In the genomic region with DNA sequence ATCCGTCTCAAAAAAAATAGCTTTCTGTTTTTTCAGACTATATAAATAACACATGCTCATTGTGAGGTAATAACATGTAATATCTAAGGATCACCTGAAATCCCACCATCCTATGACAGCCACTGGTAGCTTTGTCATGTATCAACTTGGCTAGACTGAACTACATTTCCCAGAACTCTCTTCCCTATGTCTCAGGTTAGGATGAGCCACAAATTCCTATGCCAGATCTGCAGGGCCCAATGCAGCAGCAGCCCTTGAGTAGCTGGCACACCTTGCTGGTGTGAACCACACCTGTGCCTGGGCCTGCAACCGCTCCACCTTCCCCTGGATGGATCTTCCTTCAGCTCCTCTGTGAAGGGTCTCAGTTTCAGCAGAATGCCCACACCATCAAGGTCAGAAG, we compare ENCODE assay signal across 24 cellular contexts. TPM values are rescaled to one million over a fixed set of nuclear protein-coding genes. Genes with fewer than 3 reads are reported as not detected.
DNase-seq lines count a peak whose midpoint lies in the region; ATAC-seq, FAIRE-seq and TF ChIP-seq lines count a peak whose summit lies in the region.
"Had no signal": no experiment of that assay in that cellular context is flagged by ENCODE, and none has a peak within 500 bp of the region (broad histone marks: within the 10 kb centered on the region; RNA-seq: fewer than 3 reads in every experiment).

No MANE protein-coding gene starts in this region.

- H3K79me2 ChIP-seq in HepG2 (ENCODE audit: insufficient read depth, low read length), result no peaks in the 10 kb centered on the region

- peak overlapping the region; percentile 30 for H3K27ac Mint-ChIP-seq in WTC11
- peak overlapping the region; percentile 14 for H3K27ac Mint-ChIP-seq in stimulated activated naive B cell treated with anti-CD40 and anti-IgM and Interleukin-4, amounts not matched to agents 10 μg/mL and 1 μg/mL and 100 μg/mL, for 72 hours

- TF ChIP-seq CTCF in HepG2 (CRISPR knock-in tag; IDR thresholded peaks at IDR 0.05) (no peak), right lobe of liver (IDR thresholded peaks at IDR 0.05) (no peak), WTC11 (IDR thresholded peaks at IDR 0.05) (no peak)

- H3K4me1 Mint-ChIP-seq in WTC11, result peaks cover 11% of the 10 kb centered on the region
- H3K4me1 Mint-ChIP-seq in stimulated activated naive B cell treated with anti-CD40 and anti-IgM and Interleukin-4, amounts not matched to agents 10 μg/mL and 1 μg/mL and 100 μg/mL, for 72 hours, result no peaks in the 10 kb centered on the region

- H3K4me3 Mint-ChIP-seq in WTC11, result no peak overlapping the region
- H3K4me3 Mint-ChIP-seq in stimulated activated naive B cell treated with anti-CD40 and anti-IgM and Interleukin-4, amounts not matched to agents 10 μg/mL and 1 μg/mL and 100 μg/mL, for 72 hours, result no peak overlapping the region

- H3K27me3 ChIP-seq in HepG2 (ENCODE audit: control insufficient read depth in 1 of 2, insufficient read depth in 2 of 2, low read length in 2 of 2), result no peaks in the 10 kb centered on the region
- no peaks in the 10 kb centered on the region for H3K27me3 ChIP-seq in right lobe of liver
- H3K27me3 ChIP-seq: ascending aorta, upper lobe of right lung had no signal

- in situ Hi-C loops in HepG2 (cut with HindIII; ENCODE audit: extremely low pct_ligation_motif_present, low pct_unique_long_range_greater_than_20kb), result no loop called here

- no peak for TF ChIP-seq POLR2A in HepG2 (IDR thresholded peaks at IDR 0.05; ENCODE audit: insufficient read depth in 1 of 2, low read depth in 2 of 2, low read length in 2 of 2)
- no peak for TF ChIP-seq POLR2A in right lobe of liver (IDR thresholded peaks at IDR 0.05)

- ATAC-seq in HepG2, result no peak; the same call in 2 of the 3 replicates
- no peak for ATAC-seq in right lobe of liver
- peak; percentile 69 for ATAC-seq in WTC11
- no peak for ATAC-seq in stimulated activated naive B cell treated with anti-CD40 and anti-IgM and Interleukin-4, amounts not matched to agents 10 μg/mL and 1 μg/mL and 100 μg/mL, for 72 hours (replicated peaks)
- ATAC-seq: left lobe of liver, Right ventricle myocardium inferior, upper lobe of right lung had no signal

- H3K27ac ChIP-seq in HepG2 (ENCODE audit: extremely low read length, insufficient read depth, low read length) (no peak overlapping the region), right lobe of liver (no peak overlapping the region), epithelial cell of prostate (peak overlapping the region; percentile 54)
- H3K27ac ChIP-seq: ascending aorta, KMS-11, upper lobe of right lung had no signal

- FAIRE-seq in HepG2 (lab: Jason Lieb, UNC), result no peak
- FAIRE-seq: GM12891, H54 had no signal

- H3K9me3 ChIP-seq in HepG2 (ENCODE audit: low read length), result no peaks in the 10 kb centered on the region
- H3K9me3 ChIP-seq in right lobe of liver, result no peaks in the 10 kb centered on the region
- H3K9me3 ChIP-seq: ascending aorta, upper lobe of right lung had no signal

- H3K36me3 ChIP-seq in HepG2 (replicated peaks in 1 of 2; ENCODE audit: control insufficient read depth in 1 of 2, insufficient read depth in 2 of 2, low read length in 2 of 2) (peaks cover 11 to 40% of the 10 kb centered on the region in 2 experiments), right lobe of liver (peaks cover 0 to 38% (median 19%) of the 10 kb centered on the region in 4 donors)

- TF ChIP-seq EP300 in HepG2 (IDR thresholded peaks at IDR 0.05; ENCODE audit: low read depth in 2 of 2, low read length in 2 of 2) (no peak), HepG2 (CRISPR knock-in tag; IDR thresholded peaks at IDR 0.05; ENCODE audit: borderline replicate concordance) (no peak)

- H3K4me2 ChIP-seq in HepG2 (ENCODE audit: low read depth, low read length), result no peak overlapping the region
- H3K4me2 ChIP-seq: KMS-11, smooth muscle cell had no signal

- no peaks in the 10 kb centered on the region for H3K4me1 ChIP-seq in HepG2 (ENCODE audit: insufficient read depth, low read length)
- no peaks in the 10 kb centered on the region for H3K4me1 ChIP-seq in right lobe of liver
- H3K4me1 ChIP-seq: ascending aorta, upper lobe of right lung had no signal

- no peak overlapping the region for H3K9ac ChIP-seq in HepG2 (ENCODE audit: insufficient read depth, low read depth, low read length)
- H3K9ac ChIP-seq: KMS-11 had no signal

- POLR2A ChIA-PET in HepG2 (lab: Yijun Ruan, JAX) (interaction anchor here (1.1 to 2.1 kb wide), 3 partner anchors 28 to 129 kb away, joined by 3 to 7 read pairs (median 3); a partner anchor contains a TSS), WTC11 (lab: Charles Lee) (interaction anchor here (0.9 kb wide), 1 partner anchor 28 kb away, joined by 6 read pairs; a partner anchor contains a TSS)

- no peaks in the 10 kb centered on the region for H4K20me1 ChIP-seq in HepG2 (ENCODE audit: insufficient read depth, low read length)

- H3K36me3 Mint-ChIP-seq in WTC11, result peaks cover 33% of the 10 kb centered on the region
- H3K36me3 Mint-ChIP-seq in stimulated activated naive B cell treated with anti-CD40 and anti-IgM and Interleukin-4, amounts not matched to agents 10 μg/mL and 1 μg/mL and 100 μg/mL, for 72 hours, result peaks cover 33 to 34% of the 10 kb centered on the region in 2 donors

- BruUV-seq in HepG2 (replicated peaks; lab: Mats Ljungman, UMichigan), result no TSS peak

- DNase-seq in HepG2 (ENCODE audit: low spot score), result no peak
- no peak for DNase-seq in right lobe of liver
- DNase-seq in WTC11 (ENCODE audit: low spot score), result peak; percentile 19
- no peak for DNase-seq in epithelial cell of prostate (ENCODE audit: low read depth, low spot score)
- DNase-seq in stimulated activated naive B cell treated with anti-CD40 and anti-IgM and Interleukin-4, amounts not matched to agents 10 μg/mL and 1 μg/mL and 100 μg/mL, for 72 hours, result no peak
- DNase-seq in activated CD8-positive, alpha-beta memory T cell treated with anti-CD3 and anti-CD28 coated beads, Interleukin-2, amount 50 U/mL, for 48 hours, result no peak
- no peak for DNase-seq in GM19238 (ENCODE audit: insufficient read length, low spot score)
- DNase-seq in HT-29 (ENCODE audit: low spot score), result no peak
- DNase-seq: activated CD4-positive, alpha-beta T cell treated with anti-CD3 and anti-CD28 coated beads for 1 hour; activated gamma-delta T cell; DMS79 treated with DMSO at 0.1 percent for 48 hours; effector memory CD4-positive, alpha-beta T cell; NCI-H1092 treated with DMSO at 0.1 percent for 48 hours; NCI-H2029; NCI-H524; stimulated activated CD4-positive, alpha-beta T cell treated with anti-CD3 and anti-CD28 coated beads, Interleukin-4, amount 100 ng/mL, for 1 hour; upper lobe of right lung had no signal

- H2AFZ ChIP-seq in HepG2 (ENCODE audit: low read length), result no peak overlapping the region

- no peak overlapping the region for H3K4me3 ChIP-seq in HepG2 (replicated peaks in 1 of 3; ENCODE audit: insufficient read depth in 1 of 3, low read depth in 2 of 3, low read length in 3 of 3)
- H3K4me3 ChIP-seq in right lobe of liver, result no peak overlapping the region
- H3K4me3 ChIP-seq: ascending aorta, smooth muscle cell, upper lobe of right lung had no signal

- no peaks in the 10 kb centered on the region for H3K27me3 Mint-ChIP-seq in WTC11 (ENCODE audit: low read depth)
- no peaks in the 10 kb centered on the region for H3K27me3 Mint-ChIP-seq in stimulated activated naive B cell treated with anti-CD40 and anti-IgM and Interleukin-4, amounts not matched to agents 10 μg/mL and 1 μg/mL and 100 μg/mL, for 72 hours

- TF ChIP-seq RAD21 in HepG2 (CRISPR knock-in tag; IDR thresholded peaks at IDR 0.05), result no peak

- intact Hi-C loops in HepG2 (cut with micrococcal nuclease; ENCODE audit: unreplicated experiment) (no loop called here), right lobe of liver (cut with DNase I) (no loop called here)

- 100% methylated on average over 2 of the region's 2 CpGs for WGBS in HepG2 (ENCODE audit: low lambda C conversion rate)
- whole genome bisulfite sequencing in right lobe of liver (ENCODE audit: insufficient coverage, low coverage, low lambda C conversion rate, missing lambda C conversion rate), result 100% methylated on average over 1 of the region's 2 CpGs

- CTCF ChIA-PET in HepG2 (lab: Yijun Ruan, JAX; ENCODE audit: low intra/inter-chr PET ratio, low total read pairs) (no interaction called here), WTC11 (lab: Charles Lee) (interaction anchor here (1.0 to 1.9 kb wide), 2 partner anchors 68 to 223 kb away, joined by 5 to 7 read pairs; no protein-coding TSS in a partner anchor)

- H3K9me3 Mint-ChIP-seq in WTC11, result no peaks in the 10 kb centered on the region
- H3K9me3 Mint-ChIP-seq in stimulated activated naive B cell treated with anti-CD40 and anti-IgM and Interleukin-4, amounts not matched to agents 10 μg/mL and 1 μg/mL and 100 μg/mL, for 72 hours, result no peaks in the 10 kb centered on the region

RNA-seq across cellular contexts. Expression of a gene that starts 28.1 kb away (rescaled TPM):
- 81.3 and 160 TPM in 2 replicates for total RNA-seq in HepG2 (2016; rRNA removed; fragmentation: Illumina TruSeq; extraction: Trizol)
- 6.6 and 8.4 TPM in 2 replicates for total RNA-seq in HepG2 (2016; cell fraction: cytosol; rRNA removed; fragmentation: Illumina TruSeq; extraction: Trizol; ENCODE audit: low read depth)
- 86.8 and 157 TPM in 2 replicates for total RNA-seq in HepG2 (2016; cell fraction: insoluble cytoplasmic fraction; rRNA removed; fragmentation: Illumina TruSeq; extraction: Trizol)
- total RNA-seq in HepG2 (2016; cell fraction: membrane; rRNA removed; fragmentation: Illumina TruSeq; extraction: Trizol), result 20.3 and 27.2 TPM in 2 replicates
- 53.7 and 58.7 TPM in 2 replicates for total RNA-seq in HepG2 (2016; cell fraction: nucleus; rRNA removed; fragmentation: Illumina TruSeq; extraction: Trizol)
- 31.1 and 35.2 TPM in 2 replicates for polyA plus RNA-seq in HepG2 (2011; rRNA removed)
- polyA plus RNA-seq in HepG2 (2011; cell fraction: cytosol; rRNA removed), result 20.7 and 32.8 TPM in 2 replicates
- 11.1 and 14.6 TPM in 2 replicates for polyA plus RNA-seq in HepG2 (2011; cell fraction: nucleus; rRNA removed)
- 44.7 and 68.7 TPM in 2 replicates for polyA plus RNA-seq in HepG2 (2012)
- polyA plus RNA-seq in HepG2 (2016; cell fraction: cytosol; fragmentation: Illumina TruSeq; extraction: Trizol; ENCODE audit: low read depth), result 6.1 and 7.5 TPM in 2 replicates
- 139 and 141 TPM in 2 replicates for polyA plus RNA-seq in HepG2 (2016; cell fraction: insoluble cytoplasmic fraction; fragmentation: Illumina TruSeq; extraction: Trizol; ENCODE audit: low read depth)
- 14.8 and 18.5 TPM in 2 replicates for polyA plus RNA-seq in HepG2 (2016; cell fraction: membrane; fragmentation: Illumina TruSeq; extraction: Trizol; ENCODE audit: low read depth)
- 48.7 and 52.3 TPM in 2 replicates for polyA plus RNA-seq in HepG2 (2016; cell fraction: nucleus; fragmentation: Illumina TruSeq; extraction: Trizol; ENCODE audit: insufficient read depth, low read depth)
- 28.6 and 57.3 TPM in 2 replicates for polyA minus RNA-seq in HepG2 (2011; rRNA and poly(A)+ RNA removed; ENCODE audit: low replicate concordance)
- 24.4 and 40.4 TPM in 2 replicates for polyA minus RNA-seq in HepG2 (2011; cell fraction: cytosol; rRNA and poly(A)+ RNA removed)
- polyA minus RNA-seq in HepG2 (2011; cell fraction: nucleus; rRNA and poly(A)+ RNA removed), result 61.2 and 74.1 TPM in 2 replicates
- total RNA-seq in right lobe of liver, result 10 to 100 TPM; 12.2 to 32.0 (median 17.4) TPM
- 50.5 to 52.2 TPM (median 50.7 TPM) in 3 replicates for total RNA-seq in WTC11 (2021)
- total RNA-seq in HT-29 (2014; rRNA removed; shearing (Covaris generic)), result 34.2 and 43.2 TPM in 2 replicates

RNA-seq across cellular contexts. Expression of a gene that starts 28.3 kb away (rescaled TPM):
- total RNA-seq in HepG2 (2016; rRNA removed; fragmentation: Illumina TruSeq; extraction: Trizol) (210 and 320 TPM in 2 replicates), right lobe of liver (10 to 100 TPM; 26.2 to 35.8 (median 30.3) TPM), WTC11 (2021) (247 to 263 TPM (median 259 TPM) in 3 replicates)
- 59.7 and 74.4 TPM in 2 replicates for total RNA-seq in HepG2 (2016; cell fraction: cytosol; rRNA removed; fragmentation: Illumina TruSeq; extraction: Trizol; ENCODE audit: low read depth)
- total RNA-seq in HepG2 (2016; cell fraction: insoluble cytoplasmic fraction; rRNA removed; fragmentation: Illumina TruSeq; extraction: Trizol), result 213 and 328 TPM in 2 replicates
- total RNA-seq in HepG2 (2016; cell fraction: membrane; rRNA removed; fragmentation: Illumina TruSeq; extraction: Trizol), result 88.9 and 94.1 TPM in 2 replicates
- total RNA-seq in HepG2 (2016; cell fraction: nucleus; rRNA removed; fragmentation: Illumina TruSeq; extraction: Trizol), result 86.2 and 94.1 TPM in 2 replicates
- 162 and 177 TPM in 2 replicates for polyA plus RNA-seq in HepG2 (2011; rRNA removed)
- 66.5 and 107 TPM in 2 replicates for polyA plus RNA-seq in HepG2 (2011; cell fraction: cytosol; rRNA removed)
- polyA plus RNA-seq in HepG2 (2011; cell fraction: nucleus; rRNA removed), result 51.0 and 61.4 TPM in 2 replicates
- polyA plus RNA-seq in HepG2 (2012), result 136 and 140 TPM in 2 replicates
- polyA plus RNA-seq in HepG2 (2016; cell fraction: cytosol; fragmentation: Illumina TruSeq; extraction: Trizol; ENCODE audit: low read depth), result 77.0 and 85.0 TPM in 2 replicates
- polyA plus RNA-seq in HepG2 (2016; cell fraction: insoluble cytoplasmic fraction; fragmentation: Illumina TruSeq; extraction: Trizol; ENCODE audit: low read depth), result 268 and 272 TPM in 2 replicates
- polyA plus RNA-seq in HepG2 (2016; cell fraction: membrane; fragmentation: Illumina TruSeq; extraction: Trizol; ENCODE audit: low read depth), result 76.9 and 88.0 TPM in 2 replicates
- 92.2 and 106 TPM in 2 replicates for polyA plus RNA-seq in HepG2 (2016; cell fraction: nucleus; fragmentation: Illumina TruSeq; extraction: Trizol; ENCODE audit: insufficient read depth, low read depth)
- 103 and 183 TPM in 2 replicates for polyA minus RNA-seq in HepG2 (2011; rRNA and poly(A)+ RNA removed; ENCODE audit: low replicate concordance)
- 89.5 and 101 TPM in 2 replicates for polyA minus RNA-seq in HepG2 (2011; cell fraction: cytosol; rRNA and poly(A)+ RNA removed)
- 81.6 and 84.1 TPM in 2 replicates for polyA minus RNA-seq in HepG2 (2011; cell fraction: nucleus; rRNA and poly(A)+ RNA removed)
- 165 and 185 TPM in 2 replicates for total RNA-seq in HT-29 (2014; rRNA removed; shearing (Covaris generic))

RNA-seq across cellular contexts. Expression of a gene that starts 40.4 kb away (rescaled TPM):
- total RNA-seq in HepG2 (2016; rRNA removed; fragmentation: Illumina TruSeq; extraction: Trizol) (59.7 and 63.5 TPM in 2 replicates), right lobe of liver (10 to 100 TPM in 4 of 6 experiments, 1 to 10 TPM in 2; 5.6 to 18.4 (median 10.5) TPM), WTC11 (2021) (19.1 to 25.7 TPM (median 24.1 TPM) in 3 replicates)
- 11.6 and 13.5 TPM in 2 replicates for total RNA-seq in HepG2 (2016; cell fraction: cytosol; rRNA removed; fragmentation: Illumina TruSeq; extraction: Trizol; ENCODE audit: low read depth)
- 58.4 and 59.3 TPM in 2 replicates for total RNA-seq in HepG2 (2016; cell fraction: insoluble cytoplasmic fraction; rRNA removed; fragmentation: Illumina TruSeq; extraction: Trizol)
- total RNA-seq in HepG2 (2016; cell fraction: membrane; rRNA removed; fragmentation: Illumina TruSeq; extraction: Trizol), result 13.6 and 15.7 TPM in 2 replicates
- 42.3 and 45.1 TPM in 2 replicates for total RNA-seq in HepG2 (2016; cell fraction: nucleus; rRNA removed; fragmentation: Illumina TruSeq; extraction: Trizol)
- 58.2 and 68.3 TPM in 2 replicates for polyA plus RNA-seq in HepG2 (2011; rRNA removed)
- 25.1 and 27.0 TPM in 2 replicates for polyA plus RNA-seq in HepG2 (2011; cell fraction: cytosol; rRNA removed)
- polyA plus RNA-seq in HepG2 (2011; cell fraction: nucleus; rRNA removed), result 95.3 and 104 TPM in 2 replicates
- 30.0 and 44.8 TPM in 2 replicates for polyA plus RNA-seq in HepG2 (2012)
- 2.8 and 2.9 TPM in 2 replicates for polyA plus RNA-seq in HepG2 (2016; cell fraction: cytosol; fragmentation: Illumina TruSeq; extraction: Trizol; ENCODE audit: low read depth)
- 44.4 and 54.3 TPM in 2 replicates for polyA plus RNA-seq in HepG2 (2016; cell fraction: insoluble cytoplasmic fraction; fragmentation: Illumina TruSeq; extraction: Trizol; ENCODE audit: low read depth)
- polyA plus RNA-seq in HepG2 (2016; cell fraction: membrane; fragmentation: Illumina TruSeq; extraction: Trizol; ENCODE audit: low read depth), result 3.6 and 5.8 TPM in 2 replicates
- polyA plus RNA-seq in HepG2 (2016; cell fraction: nucleus; fragmentation: Illumina TruSeq; extraction: Trizol; ENCODE audit: insufficient read depth, low read depth), result 51.0 and 65.6 TPM in 2 replicates
- 43.0 and 46.6 TPM in 2 replicates for polyA minus RNA-seq in HepG2 (2011; rRNA and poly(A)+ RNA removed; ENCODE audit: low replicate concordance)
- polyA minus RNA-seq in HepG2 (2011; cell fraction: cytosol; rRNA and poly(A)+ RNA removed), result 29.7 and 39.9 TPM in 2 replicates
- 56.1 and 67.9 TPM in 2 replicates for polyA minus RNA-seq in HepG2 (2011; cell fraction: nucleus; rRNA and poly(A)+ RNA removed)
- 10.4 and 19.3 TPM in 2 replicates for total RNA-seq in HT-29 (2014; rRNA removed; shearing (Covaris generic))

RNA-seq across cellular contexts. Expression of a gene that starts 54.1 kb away (rescaled TPM):
- total RNA-seq in HepG2 (2016; rRNA removed; fragmentation: Illumina TruSeq; extraction: Trizol) (80.0 and 108 TPM in 2 replicates), right lobe of liver (100 to 1,000 TPM in 4 of 6 experiments, 10 to 100 TPM in 2; 92.2 to 189 (median 137) TPM), WTC11 (2021) (31.2 to 34.5 TPM (median 31.7 TPM) in 3 replicates)
- 55.3 and 57.1 TPM in 2 replicates for total RNA-seq in HepG2 (2016; cell fraction: cytosol; rRNA removed; fragmentation: Illumina TruSeq; extraction: Trizol; ENCODE audit: low read depth)
- 75.8 and 107 TPM in 2 replicates for total RNA-seq in HepG2 (2016; cell fraction: insoluble cytoplasmic fraction; rRNA removed; fragmentation: Illumina TruSeq; extraction: Trizol)
- total RNA-seq in HepG2 (2016; cell fraction: membrane; rRNA removed; fragmentation: Illumina TruSeq; extraction: Trizol), result 115 and 121 TPM in 2 replicates
- 88.4 and 97.8 TPM in 2 replicates for total RNA-seq in HepG2 (2016; cell fraction: nucleus; rRNA removed; fragmentation: Illumina TruSeq; extraction: Trizol)
- 52.9 and 65.3 TPM in 2 replicates for polyA plus RNA-seq in HepG2 (2011; rRNA removed)
- 73.6 and 88.0 TPM in 2 replicates for polyA plus RNA-seq in HepG2 (2011; cell fraction: cytosol; rRNA removed)
- polyA plus RNA-seq in HepG2 (2011; cell fraction: nucleus; rRNA removed), result 63.5 and 69.1 TPM in 2 replicates
- polyA plus RNA-seq in HepG2 (2012), result 68.8 and 77.0 TPM in 2 replicates
- polyA plus RNA-seq in HepG2 (2016; cell fraction: cytosol; fragmentation: Illumina TruSeq; extraction: Trizol; ENCODE audit: low read depth), result 27.7 and 29.0 TPM in 2 replicates
- polyA plus RNA-seq in HepG2 (2016; cell fraction: insoluble cytoplasmic fraction; fragmentation: Illumina TruSeq; extraction: Trizol; ENCODE audit: low read depth), result 47.4 and 56.2 TPM in 2 replicates
- 56.5 and 62.9 TPM in 2 replicates for polyA plus RNA-seq in HepG2 (2016; cell fraction: membrane; fragmentation: Illumina TruSeq; extraction: Trizol; ENCODE audit: low read depth)
- 75.6 and 79.3 TPM in 2 replicates for polyA plus RNA-seq in HepG2 (2016; cell fraction: nucleus; fragmentation: Illumina TruSeq; extraction: Trizol; ENCODE audit: insufficient read depth, low read depth)
- 174 and 688 TPM in 2 replicates for polyA minus RNA-seq in HepG2 (2011; rRNA and poly(A)+ RNA removed; ENCODE audit: low replicate concordance)
- 186 and 219 TPM in 2 replicates for polyA minus RNA-seq in HepG2 (2011; cell fraction: cytosol; rRNA and poly(A)+ RNA removed)
- polyA minus RNA-seq in HepG2 (2011; cell fraction: nucleus; rRNA and poly(A)+ RNA removed), result 164 and 181 TPM in 2 replicates
- 75.9 and 82.9 TPM in 2 replicates for total RNA-seq in HT-29 (2014; rRNA removed; shearing (Covaris generic))
